12 cellular contexts compared by ENCODE assay signal in genomic region chr16:88939814-88940195, GRCh38. TPM values are rescaled to one million over a fixed set of nuclear protein-coding genes. Genes with fewer than 3 reads are reported as not detected.
DNase-seq lines count a peak whose midpoint lies in the region; ATAC-seq and TF ChIP-seq lines count a peak whose summit lies in the region.
"Had no signal": no experiment of that assay in that cellular context is flagged by ENCODE, and none has a peak within 500 bp of the region (broad histone marks: within the 10 kb centered on the region; RNA-seq: fewer than 3 reads in every experiment).

No MANE protein-coding gene starts in this region.

- peaks cover 0 to 6% of the 10 kb centered on the region in 2 donors for H3K4me1 Mint-ChIP-seq in natural killer cell
- H3K4me1 Mint-ChIP-seq in natural killer cell treated with Interleukin-12 subunit alpha and Interleukin-12 subunit beta and Interleukin-15 and Interleukin-18, amount 100 ng/mL, for 72 hours (ENCODE audit: low read depth in 2 of 2): peaks cover 0 to 6% of the 10 kb centered on the region in 2 donors

- no peak for ATAC-seq in natural killer cell
- ATAC-seq in natural killer cell treated with Interleukin-12 subunit alpha and Interleukin-12 subunit beta and Interleukin-15 and Interleukin-18, amount 100 ng/mL, for 72 hours: no peak

- TF ChIP-seq CTCF in natural killer cell (IDR thresholded peaks at IDR 0.05) (no peak), vagina (IDR thresholded peaks at IDR 0.05) (no peak)

- intact Hi-C loops in natural killer cell (cut with micrococcal nuclease) (loop anchor here (5.0 kb wide), 1 partner anchor 227 kb away; no protein-coding TSS in a partner anchor), vagina (cut with DNase I) (loop anchor here (10.0 kb wide), 1 partner anchor 275 kb away; the partner anchor contains the start of gene ZNF778)

- H3K27ac ChIP-seq in esophagus (ENCODE audit: low read depth in 2 of 2, low read length in 1 of 2) (peak overlapping the region; percentile 3 to 37), vagina (peak overlapping the region; percentile 60)
- H3K27ac ChIP-seq: epithelial cell of prostate had no signal

- peaks cover 9 to 10% of the 10 kb centered on the region in 2 donors for H3K4me1 ChIP-seq in esophagus (ENCODE audit: control insufficient read depth in 2 of 2, insufficient read depth in 2 of 2, low read length in 1 of 2)
- H3K4me1 ChIP-seq in neuron (ENCODE audit: insufficient read depth, low read length): peaks cover 4% of the 10 kb centered on the region
- peaks cover 55% of the 10 kb centered on the region for H3K4me1 ChIP-seq in vagina

- no peak for DNase-seq in natural killer cell
- no peak for DNase-seq in natural killer cell treated with Interleukin-12 subunit alpha and Interleukin-12 subunit beta and Interleukin-15 and Interleukin-18, amount 100 ng/mL, for 72 hours (ENCODE audit: low spot score)
- no peak for DNase-seq in vagina (ENCODE audit: extremely low spot score in 2 of 2)
- no peak for DNase-seq in NCI-H226
- no peak for DNase-seq in A172 (ENCODE audit: low spot score)
- DNase-seq in AG08395 (ENCODE audit: low spot score): no peak
- DNase-seq: activated CD4-positive, CD25-positive, alpha-beta regulatory T cell treated with anti-CD3 and anti-CD28 coated beads, Interleukin-2, amount 50 U/mL, for 72 hours; activated naive CD8-positive, alpha-beta T cell treated with anti-CD3 and anti-CD28 coated beads, Interleukin-2, amount 10 ng/mL, durations not matched to agents 7 days and 5 days; NCI-H1105 had no signal

- H3K4me3 Mint-ChIP-seq in natural killer cell: peak overlapping the region; percentile 45
- no peak overlapping the region for H3K4me3 Mint-ChIP-seq in natural killer cell treated with Interleukin-12 subunit alpha and Interleukin-12 subunit beta and Interleukin-15 and Interleukin-18, amount 100 ng/mL, for 72 hours

- H3K9me3 ChIP-seq in esophagus (ENCODE audit: control insufficient read depth in 2 of 2, insufficient read depth in 1 of 2, low read depth in 1 of 2, low read length in 1 of 2): peaks cover 0 to 4% of the 10 kb centered on the region in 2 donors
- no peaks in the 10 kb centered on the region for H3K9me3 ChIP-seq in neuron (ENCODE audit: low read length)
- H3K9me3 ChIP-seq in vagina: no peaks in the 10 kb centered on the region

- H3K27ac Mint-ChIP-seq in natural killer cell: no peak overlapping the region
- no peak overlapping the region for H3K27ac Mint-ChIP-seq in natural killer cell treated with Interleukin-12 subunit alpha and Interleukin-12 subunit beta and Interleukin-15 and Interleukin-18, amount 100 ng/mL, for 72 hours
- H3K27ac Mint-ChIP-seq: activated naive CD8-positive, alpha-beta T cell treated with anti-CD3 and anti-CD28 coated beads, Interleukin-2, amount 10 ng/mL, durations not matched to agents 7 days and 5 days had no signal

- H3K36me3 ChIP-seq in esophagus (ENCODE audit: control insufficient read depth in 2 of 2, insufficient read depth in 2 of 2, low read length in 1 of 2) (no peaks in the 10 kb centered on the region), neuron (ENCODE audit: insufficient read depth, low read length) (no peaks in the 10 kb centered on the region), vagina (no peaks in the 10 kb centered on the region)

- peaks cover 0 to 13% of the 10 kb centered on the region in 2 donors for H3K27me3 ChIP-seq in esophagus (ENCODE audit: control insufficient read depth in 1 of 2, insufficient read depth in 2 of 2, low read length in 2 of 2)
- H3K27me3 ChIP-seq in neuron (ENCODE audit: insufficient read depth, low read length): peaks cover 82% of the 10 kb centered on the region
- H3K27me3 ChIP-seq in vagina: no peaks in the 10 kb centered on the region

- peaks cover 14 to 27% of the 10 kb centered on the region in 2 donors for H3K27me3 Mint-ChIP-seq in natural killer cell (ENCODE audit: low read depth in 2 of 2)
- peaks cover 0 to 16% of the 10 kb centered on the region in 2 donors for H3K27me3 Mint-ChIP-seq in natural killer cell treated with Interleukin-12 subunit alpha and Interleukin-12 subunit beta and Interleukin-15 and Interleukin-18, amount 100 ng/mL, for 72 hours

- WGBS in esophagus, 2 donors: 11 to 14% methylated on average over 23 of the region's 23 CpGs

- no peaks in the 10 kb centered on the region for H3K9me3 Mint-ChIP-seq in natural killer cell
- H3K9me3 Mint-ChIP-seq in natural killer cell treated with Interleukin-12 subunit alpha and Interleukin-12 subunit beta and Interleukin-15 and Interleukin-18, amount 100 ng/mL, for 72 hours: no peaks in the 10 kb centered on the region
- H3K9me3 Mint-ChIP-seq: activated naive CD8-positive, alpha-beta T cell treated with anti-CD3 and anti-CD28 coated beads, Interleukin-2, amount 10 ng/mL, durations not matched to agents 7 days and 5 days had no signal

- H2AFZ ChIP-seq in neuron (ENCODE audit: low read depth, low read length): no peak overlapping the region

- peak overlapping the region; percentile 26 to 40 for H3K4me3 ChIP-seq in esophagus (ENCODE audit: low read depth in 1 of 2, low read length in 2 of 2)
- peak overlapping the region; percentile 39 for H3K4me3 ChIP-seq in neuron (ENCODE audit: low read length)
- peak overlapping the region; percentile 39 to 45 for H3K4me3 ChIP-seq in vagina

- no peaks in the 10 kb centered on the region for H3K36me3 Mint-ChIP-seq in natural killer cell
- H3K36me3 Mint-ChIP-seq in natural killer cell treated with Interleukin-12 subunit alpha and Interleukin-12 subunit beta and Interleukin-15 and Interleukin-18, amount 100 ng/mL, for 72 hours: no peaks in the 10 kb centered on the region
- H3K36me3 Mint-ChIP-seq: activated naive CD8-positive, alpha-beta T cell treated with anti-CD3 and anti-CD28 coated beads, Interleukin-2, amount 10 ng/mL, durations not matched to agents 7 days and 5 days had no signal

- no peak for TF ChIP-seq POLR2A in vagina (IDR thresholded peaks at IDR 0.05)

RNA-seq across cellular contexts. Expression of gene CBFA2T3, which starts 37.2 kb away (rescaled TPM):
- total RNA-seq in natural killer cell: 1 to 10 TPM; 2.5 to 7.8 (median 4.2) TPM
- total RNA-seq in natural killer cell treated with Interleukin-12 subunit alpha and Interleukin-12 subunit beta and Interleukin-15 and Interleukin-18, amount 100 ng/mL, for 72 hours: 1 to 10 TPM; 2.3 to 2.9 TPM
- 1 to 10 TPM in 1 of 2 donors, under 1 TPM in 1; 0.93 to 1.4 TPM for polyA plus RNA-seq in esophagus
- total RNA-seq in vagina: 2.7 TPM
- 0.05 TPM in 1 of 2 replicates, not detected in the other for total RNA-seq in A172 (2014; rRNA removed; shearing (Covaris generic))
